In genomic region chr16:88854306-88855111, GRCh38 we compare ENCODE assay signal across 1 cellular context.
TF ChIP-seq lines count a peak whose summit lies in the region.

No MANE protein-coding gene starts in this region.

TF ChIP-seq in K562, 482 proteins besides CTCF, POLR2A, EP300 and RAD21:
- TF ChIP-seq ZNF778 (CRISPR knock-in tag; IDR thresholded peaks at IDR 0.05) (no peak), TBP (optimal IDR thresholded peaks at IDR 0.05; ENCODE audit: low read depth, low read length) (peak; percentile 14), GABPB1 (CRISPR knock-in tag; IDR thresholded peaks at IDR 0.05) (no peak)
